9 cellular contexts compared by ENCODE assay signal in genomic region chr12:102478416-102479098, GRCh38. TPM values are rescaled to one million over a fixed set of nuclear protein-coding genes. Genes with fewer than 3 reads are reported as not detected.
DNase-seq lines count a peak whose midpoint lies in the region; ATAC-seq and TF ChIP-seq lines count a peak whose summit lies in the region.
"Had no signal": no experiment of that assay in that cellular context is flagged by ENCODE, and none has a peak within 500 bp of the region (broad histone marks: within the 10 kb centered on the region; RNA-seq: fewer than 3 reads in every experiment).

No MANE protein-coding gene starts in this region.

- DNase-seq in WTC11 (ENCODE audit: low spot score) (peak; percentile 17), memory B cell (ENCODE audit: low spot score in 2 of 2) (no peak), hippocampal formation (lab: John Stamatoyannopoulos, UW) (no peak), aorta (no peak), substantia nigra (lab: John Stamatoyannopoulos, UW) (no peak)

- H3K36me3 Mint-ChIP-seq in WTC11 (no peaks in the 10 kb centered on the region), memory B cell (no peaks in the 10 kb centered on the region)

- H3K4me1 Mint-ChIP-seq in WTC11 (peaks cover 9% of the 10 kb centered on the region), memory B cell (peaks cover 6% of the 10 kb centered on the region)

- H3K27ac Mint-ChIP-seq in WTC11 (no peak overlapping the region), memory B cell (no peak overlapping the region)
- H3K27ac Mint-ChIP-seq: dendritic cell treated with granulocyte-macrophage colony-stimulating factor and Interleukin-4, amounts not matched to agents 40 ng/mL and 50 ng/mL, for 4 days had no signal

- intact Hi-C loops in aorta (cut with DNase I): no loop called here

- H3K27me3 ChIP-seq in BLaER1 (no peaks in the 10 kb centered on the region), aorta (ENCODE audit: control insufficient read depth in 1 of 2, insufficient read depth in 2 of 2, low read length in 1 of 2) (no peaks in the 10 kb centered on the region)

- H3K4me3 ChIP-seq in BLaER1 (no peak overlapping the region), aorta (ENCODE audit: low read length in 2 of 2) (no peak overlapping the region)

- H3K4me1 ChIP-seq in BLaER1: peaks cover 35% of the 10 kb centered on the region
- H3K4me1 ChIP-seq in aorta (ENCODE audit: control insufficient read depth in 1 of 2, insufficient read depth in 2 of 2, low read length in 2 of 2): peaks cover 0 to 4% of the 10 kb centered on the region in 2 donors

- no peaks in the 10 kb centered on the region for H3K9me3 Mint-ChIP-seq in WTC11
- H3K9me3 Mint-ChIP-seq in memory B cell: no peaks in the 10 kb centered on the region

- H3K36me3 ChIP-seq in BLaER1 (no peaks in the 10 kb centered on the region), aorta (ENCODE audit: control insufficient read depth in 1 of 2, insufficient read depth in 2 of 2, low read length in 1 of 2) (no peaks in the 10 kb centered on the region)

- H3K27ac ChIP-seq in BLaER1 (no peak overlapping the region), aorta (ENCODE audit: low read depth in 1 of 2, low read length in 2 of 2) (no peak overlapping the region), substantia nigra (ENCODE audit: low read depth, low read length, poor library complexity, severe bottlenecking) (no peak overlapping the region)

- H3K9me3 ChIP-seq in BLaER1 (no peaks in the 10 kb centered on the region), aorta (ENCODE audit: control insufficient read depth, low read length) (no peaks in the 10 kb centered on the region)

- POLR2A ChIA-PET in WTC11 (lab: Charles Lee): no interaction called here

- H3K27me3 Mint-ChIP-seq in WTC11 (ENCODE audit: low read depth): no peaks in the 10 kb centered on the region; the same call in 1 of the 2 replicates
- peaks cover 4% of the 10 kb centered on the region for H3K27me3 Mint-ChIP-seq in memory B cell

- TF ChIP-seq CTCF in WTC11 (IDR thresholded peaks at IDR 0.05): no peak

- H4K20me1 ChIP-seq in BLaER1: no peaks in the 10 kb centered on the region

- H3K4me3 Mint-ChIP-seq in WTC11 (no peak overlapping the region), memory B cell (no peak overlapping the region)
- H3K4me3 Mint-ChIP-seq: dendritic cell treated with granulocyte-macrophage colony-stimulating factor and Interleukin-4, amounts not matched to agents 40 ng/mL and 50 ng/mL, for 4 days had no signal

- ATAC-seq in GM18520 (IDR thresholded peaks at IDR 0.05; ENCODE audit: unreplicated experiment): peak; percentile 58
- ATAC-seq in HG02943 (IDR thresholded peaks at IDR 0.05; ENCODE audit: low read depth, unreplicated experiment): peak; percentile 55
- peak; percentile 88 for ATAC-seq in WTC11
- peak; percentile 47 for ATAC-seq in memory B cell (ENCODE audit: low read depth)
- ATAC-seq in aorta (ENCODE audit: low FRiP score): no peak

- peak overlapping the region; percentile 47; the same call in 1 of the 2 replicates for H3K4me2 ChIP-seq in BLaER1

- CTCF ChIA-PET in WTC11 (lab: Charles Lee): interaction anchor here (0.7 to 1.4 kb wide), 5 partner anchors 11 to 333 kb away, joined by 3 to 7 read pairs (median 4); no protein-coding TSS in a partner anchor

- WGBS in aorta, 2 donors: 60 to 67% methylated on average over 4 of the region's 4 CpGs

- H3K9ac ChIP-seq in BLaER1: no peak overlapping the region

TF ChIP-seq in WTC11, 78 proteins besides CTCF, POLR2A, EP300 and RAD21:
- TF ChIP-seq CREM (CRISPR knock-in tag; IDR thresholded peaks at IDR 0.05): no peak
- TF ChIP-seq E2F4 (CRISPR knock-in tag; IDR thresholded peaks at IDR 0.05; ENCODE audit: borderline replicate concordance, low read depth): no peak
- TF ChIP-seq GRHL2 (CRISPR knock-in tag; IDR thresholded peaks at IDR 0.05; ENCODE audit: insufficient replicate concordance, severe bottlenecking): no peak
- no peak for TF ChIP-seq FOXP1 (CRISPR knock-in tag; IDR thresholded peaks at IDR 0.05; ENCODE audit: borderline replicate concordance)
- no peak for TF ChIP-seq E2F5 (CRISPR knock-in tag; IDR thresholded peaks at IDR 0.05)
- no peak for TF ChIP-seq NFE2L1 (CRISPR knock-in tag; IDR thresholded peaks at IDR 0.05)
- TF ChIP-seq PREB (CRISPR knock-in tag; IDR thresholded peaks at IDR 0.05; ENCODE audit: borderline replicate concordance): no peak
- no peak for TF ChIP-seq ZNF232 (CRISPR knock-in tag; IDR thresholded peaks at IDR 0.05)
- TF ChIP-seq CBFB (CRISPR knock-in tag; IDR thresholded peaks at IDR 0.05; ENCODE audit: low read depth): no peak
- TF ChIP-seq E2F1 (CRISPR knock-in tag; IDR thresholded peaks at IDR 0.05): no peak
- TF ChIP-seq IRF1 (CRISPR knock-in tag; IDR thresholded peaks at IDR 0.05): no peak
- TF ChIP-seq ATF3 (CRISPR knock-in tag; conservative IDR thresholded peaks at IDR 0.05): no peak
- no peak for TF ChIP-seq ETV6 (CRISPR knock-in tag; IDR thresholded peaks at IDR 0.05)

RNA-seq across cellular contexts. Expression of gene IGF1, which starts 1.8 kb away (rescaled TPM):
- 0.05 TPM in 1 of 3 replicates, not detected in the others for total RNA-seq in WTC11 (2021)
- total RNA-seq in aorta: 100 to 1,000 TPM; 103 to 193 TPM
- 1 to 10 TPM; 1.3 to 3.5 TPM for polyA plus RNA-seq in aorta

Comparison
In these comparisons a context has a peak if more than half of its experiments do, and no peak if none do; other contexts are left out.
1. RNA of gene IGF1, which starts 1.8 kb away (total RNA-seq): 103 to 193 TPM in aorta; 0.05 TPM in WTC11; every median in the first group is over 10 times any median in the second.